In genomic region chrX:15930585-15930984, GRCh38 we compare ENCODE assay signal across 9 cellular contexts.
DNase-seq lines count a peak whose midpoint lies in the region; ATAC-seq and TF ChIP-seq lines count a peak whose summit lies in the region.
"Had no signal": no experiment of that assay in that cellular context is flagged by ENCODE, and none has a peak within 500 bp of the region (broad histone marks: within the 10 kb centered on the region; RNA-seq: fewer than 3 reads in every experiment).

No MANE protein-coding gene starts in this region.

- no peak overlapping the region for H3K9ac ChIP-seq in PC-3 (ENCODE audit: low read length)

- DNase-seq in BJ (ENCODE audit: low read depth) (no peak), H7 (peak; percentile 56), PC-3 (peak; percentile 66), hepatic stellate cell (ENCODE audit: low spot score) (peak; percentile 19), lower lobe of right lung (no peak), upper lobe of right lung (no peak)
- DNase-seq in stimulated activated CD4-positive, alpha-beta T cell treated with anti-CD3 and anti-CD28 coated beads, Interleukin-2, amount 100 ng/mL, for 48 hours: no peak
- DNase-seq: activated T-cell treated with anti-CD3 and anti-CD28 coated beads, Interleukin-2, amount 50 U/mL, for 24 hours had no signal

- TF ChIP-seq CTCF in BJ (IDR thresholded peaks at IDR 0.05; ENCODE audit: insufficient read depth, low read depth, low read length): peak; percentile 33; the same call in 1 of the 2 replicates
- peak; percentile 66 for TF ChIP-seq CTCF in PC-3 (conservative IDR thresholded peaks at IDR 0.05; ENCODE audit: low read depth, low read length)
- no peak for TF ChIP-seq CTCF in lower lobe of right lung (IDR thresholded peaks at IDR 0.05)
- TF ChIP-seq CTCF in upper lobe of right lung (IDR thresholded peaks at IDR 0.05): no peak

- BruUV-seq in PC-3 (replicated peaks; lab: Mats Ljungman, UMichigan): no TSS peak

- POLR2A ChIA-PET in BJ (lab: Charles Lee) (no interaction called here), PC-3 (lab: Charles Lee; ENCODE audit: unreplicated experiment) (no interaction called here)

- no peaks in the 10 kb centered on the region for H3K9me2 ChIP-seq in PC-3 (replicated peaks; ENCODE audit: low read length)

- intact Hi-C loops in PC-3 (cut with micrococcal nuclease): loop anchor here (1.0 to 10.0 kb wide), 3 partner anchors 193 to 734 kb away; partner anchors contain the start of gene GRPR
- intact Hi-C loops in lower lobe of right lung (cut with DNase I): no loop called here
- intact Hi-C loops in upper lobe of right lung (cut with DNase I): no loop called here

- H2AFZ ChIP-seq in PC-3 (ENCODE audit: low read length): no peak overlapping the region

- no peaks in the 10 kb centered on the region; the same call in 1 of the 2 replicates for H3K4me1 ChIP-seq in PC-3 (ENCODE audit: insufficient read depth, low read length)
- H3K4me1 ChIP-seq in lower lobe of right lung: no peaks in the 10 kb centered on the region
- no peaks in the 10 kb centered on the region for H3K4me1 ChIP-seq in upper lobe of right lung

- CTCF ChIA-PET in BJ (lab: Yijun Ruan, JAX): interaction anchor here (0.9 to 1.7 kb wide), 3 partner anchors 43 to 765 kb away, joined by 3 to 5 read pairs (median 3); no protein-coding TSS in a partner anchor
- CTCF ChIA-PET in PC-3 (lab: Charles Lee): interaction anchor here (0.6 to 1.6 kb wide), 4 partner anchors 16 to 552 kb away, joined by 3 to 7 read pairs (median 4); partner anchors contain the start of gene GRPR

- H3K27ac ChIP-seq in PC-3 (ENCODE audit: low read length): no peak overlapping the region
- H3K27ac ChIP-seq in lower lobe of right lung: no peak overlapping the region
- H3K27ac ChIP-seq in upper lobe of right lung: no peak overlapping the region

- no peaks in the 10 kb centered on the region for H3K79me2 ChIP-seq in PC-3 (ENCODE audit: low read length)

- no peaks in the 10 kb centered on the region for H3F3A ChIP-seq in PC-3 (ENCODE audit: low read length, unreplicated experiment)

- ATAC-seq in PC-3 (peak; percentile 88), lower lobe of right lung (no peak), GM21367 (IDR thresholded peaks at IDR 0.05; ENCODE audit: unreplicated experiment) (no peak), upper lobe of right lung (no peak)

- H3K27me3 ChIP-seq in BJ (ENCODE audit: control insufficient read depth, insufficient read depth, low read length) (no peaks in the 10 kb centered on the region), H7 (ENCODE audit: control insufficient read depth, insufficient read depth, low read length) (no peaks in the 10 kb centered on the region), PC-3 (ENCODE audit: low read length) (no peaks in the 10 kb centered on the region), lower lobe of right lung (ENCODE audit: low read depth) (no peaks in the 10 kb centered on the region), upper lobe of right lung (no peaks in the 10 kb centered on the region)

- H3K36me3 ChIP-seq in BJ (ENCODE audit: control insufficient read depth, insufficient read depth, low read length) (no peaks in the 10 kb centered on the region), H7 (replicated peaks; ENCODE audit: control insufficient read depth, insufficient read depth, low read length) (no peaks in the 10 kb centered on the region), PC-3 (ENCODE audit: low read depth, low read length) (no peaks in the 10 kb centered on the region), lower lobe of right lung (no peaks in the 10 kb centered on the region), upper lobe of right lung (no peaks in the 10 kb centered on the region)

- no peaks in the 10 kb centered on the region for H3K9me3 ChIP-seq in PC-3 (ENCODE audit: low read length)
- no peaks in the 10 kb centered on the region for H3K9me3 ChIP-seq in lower lobe of right lung
- H3K9me3 ChIP-seq in upper lobe of right lung: no peaks in the 10 kb centered on the region

- H4K20me1 ChIP-seq in PC-3 (ENCODE audit: low read length): no peaks in the 10 kb centered on the region

- H3K4me3 ChIP-seq in BJ (ENCODE audit: low read depth, low read length): no peak overlapping the region
- H3K4me3 ChIP-seq in H7 (ENCODE audit: insufficient read depth, low read depth, low read length): no peak overlapping the region
- no peak overlapping the region for H3K4me3 ChIP-seq in PC-3 (ENCODE audit: low read length)
- no peak overlapping the region for H3K4me3 ChIP-seq in lower lobe of right lung
- H3K4me3 ChIP-seq in upper lobe of right lung: no peak overlapping the region

- no peak overlapping the region for H3K4me2 ChIP-seq in PC-3 (ENCODE audit: low read length)

Comparison
In these comparisons a context has a peak if more than half of its experiments do, and no peak if none do; other contexts are left out.
1. DNase-seq: peak in H7 (single experiment), PC-3 (single experiment) and hepatic stellate cell (single experiment); none in BJ (single experiment), lower lobe of right lung (single experiment), stimulated activated CD4-positive, alpha-beta T cell treated with anti-CD3 and anti-CD28 coated beads, Interleukin-2, amount 100 ng/mL, for 48 hours (0 of 2) and upper lobe of right lung (single experiment).
2. CTCF ChIP-seq: peak in BJ (single experiment) and PC-3 (single experiment); none in lower lobe of right lung (single experiment) and upper lobe of right lung (single experiment).